In the genomic region with DNA sequence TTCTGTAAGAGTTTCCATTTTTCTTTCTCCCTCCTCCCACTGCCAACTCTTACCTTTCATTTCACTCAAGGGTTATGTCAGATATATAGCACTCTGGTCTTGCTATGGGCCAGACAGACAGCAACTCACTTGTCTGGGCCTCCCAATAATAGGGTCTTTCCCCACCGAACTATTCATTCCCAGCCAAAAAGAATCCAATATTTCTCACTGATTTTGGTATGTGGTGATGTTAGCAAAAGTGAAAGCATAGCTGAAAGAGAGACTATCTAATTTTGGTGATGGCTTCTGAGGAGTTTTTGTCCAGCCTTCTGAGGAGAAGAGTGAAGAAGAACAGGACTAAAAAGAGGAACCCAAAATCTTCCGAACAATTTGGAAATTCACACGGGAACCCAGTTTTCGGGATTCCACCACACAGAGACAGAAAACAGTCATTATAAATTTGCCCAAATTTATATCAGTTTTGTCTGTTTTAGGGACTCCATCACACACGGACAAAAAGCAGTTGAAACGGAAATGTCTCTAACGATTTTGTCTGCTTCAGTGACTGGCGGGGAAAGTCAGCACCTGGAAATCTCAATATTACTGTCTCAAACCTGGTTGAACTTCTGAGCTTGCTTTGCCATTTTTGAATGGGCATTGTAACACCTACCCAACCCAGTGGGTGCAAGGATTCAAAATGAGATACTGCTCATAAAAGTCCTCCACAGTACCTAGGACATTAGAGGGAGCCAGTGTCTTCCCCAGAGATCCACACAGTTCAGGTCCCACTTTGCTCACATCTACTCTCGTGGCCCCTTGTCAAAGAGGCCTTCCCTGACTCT, we compare ENCODE assay signal across 1 cellular context.
TF ChIP-seq lines count a peak whose summit lies in the region.

No MANE protein-coding gene starts in this region.

TF ChIP-seq in GM23338, 12 proteins besides CTCF, POLR2A, EP300 and RAD21 (continued from another document):
- TF ChIP-seq, protein P1, sequence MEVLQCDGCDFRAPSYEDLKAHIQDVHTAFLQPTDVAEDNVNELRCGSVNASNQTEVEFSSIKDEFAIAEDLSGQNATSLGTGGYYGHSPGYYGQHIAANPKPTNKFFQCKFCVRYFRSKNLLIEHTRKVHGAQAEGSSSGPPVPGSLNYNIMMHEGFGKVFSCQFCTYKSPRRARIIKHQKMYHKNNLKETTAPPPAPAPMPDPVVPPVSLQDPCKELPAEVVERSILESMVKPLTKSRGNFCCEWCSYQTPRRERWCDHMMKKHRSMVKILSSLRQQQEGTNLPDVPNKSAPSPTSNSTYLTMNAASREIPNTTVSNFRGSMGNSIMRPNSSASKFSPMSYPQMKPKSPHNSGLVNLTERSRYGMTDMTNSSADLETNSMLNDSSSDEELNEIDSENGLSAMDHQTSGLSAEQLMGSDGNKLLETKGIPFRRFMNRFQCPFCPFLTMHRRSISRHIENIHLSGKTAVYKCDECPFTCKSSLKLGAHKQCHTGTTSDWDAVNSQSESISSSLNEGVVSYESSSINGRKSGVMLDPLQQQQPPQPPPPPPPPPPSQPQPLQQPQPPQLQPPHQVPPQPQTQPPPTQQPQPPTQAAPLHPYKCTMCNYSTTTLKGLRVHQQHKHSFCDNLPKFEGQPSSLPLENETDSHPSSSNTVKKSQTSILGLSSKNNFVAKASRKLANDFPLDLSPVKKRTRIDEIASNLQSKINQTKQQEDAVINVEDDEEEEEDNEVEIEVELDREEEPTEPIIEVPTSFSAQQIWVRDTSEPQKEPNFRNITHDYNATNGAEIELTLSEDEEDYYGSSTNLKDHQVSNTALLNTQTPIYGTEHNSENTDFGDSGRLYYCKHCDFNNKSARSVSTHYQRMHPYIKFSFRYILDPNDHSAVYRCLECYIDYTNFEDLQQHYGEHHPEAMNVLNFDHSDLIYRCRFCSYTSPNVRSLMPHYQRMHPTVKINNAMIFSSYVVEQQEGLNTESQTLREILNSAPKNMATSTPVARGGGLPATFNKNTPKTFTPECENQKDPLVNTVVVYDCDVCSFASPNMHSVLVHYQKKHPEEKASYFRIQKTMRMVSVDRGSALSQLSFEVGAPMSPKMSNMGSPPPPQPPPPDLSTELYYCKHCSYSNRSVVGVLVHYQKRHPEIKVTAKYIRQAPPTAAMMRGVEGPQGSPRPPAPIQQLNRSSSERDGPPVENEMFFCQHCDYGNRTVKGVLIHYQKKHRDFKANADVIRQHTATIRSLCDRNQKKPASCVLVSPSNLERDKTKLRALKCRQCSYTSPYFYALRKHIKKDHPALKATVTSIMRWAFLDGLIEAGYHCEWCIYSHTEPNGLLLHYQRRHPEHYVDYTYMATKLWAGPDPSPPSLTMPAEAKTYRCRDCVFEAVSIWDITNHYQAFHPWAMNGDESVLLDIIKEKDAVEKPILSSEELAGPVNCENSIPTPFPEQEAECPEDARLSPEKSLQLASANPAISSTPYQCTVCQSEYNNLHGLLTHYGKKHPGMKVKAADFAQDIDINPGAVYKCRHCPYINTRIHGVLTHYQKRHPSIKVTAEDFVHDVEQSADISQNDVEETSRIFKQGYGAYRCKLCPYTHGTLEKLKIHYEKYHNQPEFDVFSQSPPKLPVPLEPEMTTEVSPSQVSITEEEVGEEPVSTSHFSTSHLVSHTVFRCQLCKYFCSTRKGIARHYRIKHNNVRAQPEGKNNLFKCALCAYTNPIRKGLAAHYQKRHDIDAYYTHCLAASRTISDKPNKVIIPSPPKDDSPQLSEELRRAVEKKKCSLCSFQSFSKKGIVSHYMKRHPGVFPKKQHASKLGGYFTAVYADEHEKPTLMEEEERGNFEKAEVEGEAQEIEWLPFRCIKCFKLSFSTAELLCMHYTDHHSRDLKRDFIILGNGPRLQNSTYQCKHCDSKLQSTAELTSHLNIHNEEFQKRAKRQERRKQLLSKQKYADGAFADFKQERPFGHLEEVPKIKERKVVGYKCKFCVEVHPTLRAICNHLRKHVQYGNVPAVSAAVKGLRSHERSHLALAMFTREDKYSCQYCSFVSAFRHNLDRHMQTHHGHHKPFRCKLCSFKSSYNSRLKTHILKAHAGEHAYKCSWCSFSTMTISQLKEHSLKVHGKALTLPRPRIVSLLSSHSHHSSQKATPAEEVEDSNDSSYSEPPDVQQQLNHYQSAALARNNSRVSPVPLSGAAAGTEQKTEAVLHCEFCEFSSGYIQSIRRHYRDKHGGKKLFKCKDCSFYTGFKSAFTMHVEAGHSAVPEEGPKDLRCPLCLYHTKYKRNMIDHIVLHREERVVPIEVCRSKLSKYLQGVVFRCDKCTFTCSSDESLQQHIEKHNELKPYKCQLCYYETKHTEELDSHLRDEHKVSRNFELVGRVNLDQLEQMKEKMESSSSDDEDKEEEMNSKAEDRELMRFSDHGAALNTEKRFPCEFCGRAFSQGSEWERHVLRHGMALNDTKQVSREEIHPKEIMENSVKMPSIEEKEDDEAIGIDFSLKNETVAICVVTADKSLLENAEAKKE (CRISPR knock-in tag; IDR thresholded peaks at IDR 0.05), result no peak
- no peak for TF ChIP-seq ZNF114 (CRISPR knock-in tag; IDR thresholded peaks at IDR 0.05)
